In the genomic region with DNA sequence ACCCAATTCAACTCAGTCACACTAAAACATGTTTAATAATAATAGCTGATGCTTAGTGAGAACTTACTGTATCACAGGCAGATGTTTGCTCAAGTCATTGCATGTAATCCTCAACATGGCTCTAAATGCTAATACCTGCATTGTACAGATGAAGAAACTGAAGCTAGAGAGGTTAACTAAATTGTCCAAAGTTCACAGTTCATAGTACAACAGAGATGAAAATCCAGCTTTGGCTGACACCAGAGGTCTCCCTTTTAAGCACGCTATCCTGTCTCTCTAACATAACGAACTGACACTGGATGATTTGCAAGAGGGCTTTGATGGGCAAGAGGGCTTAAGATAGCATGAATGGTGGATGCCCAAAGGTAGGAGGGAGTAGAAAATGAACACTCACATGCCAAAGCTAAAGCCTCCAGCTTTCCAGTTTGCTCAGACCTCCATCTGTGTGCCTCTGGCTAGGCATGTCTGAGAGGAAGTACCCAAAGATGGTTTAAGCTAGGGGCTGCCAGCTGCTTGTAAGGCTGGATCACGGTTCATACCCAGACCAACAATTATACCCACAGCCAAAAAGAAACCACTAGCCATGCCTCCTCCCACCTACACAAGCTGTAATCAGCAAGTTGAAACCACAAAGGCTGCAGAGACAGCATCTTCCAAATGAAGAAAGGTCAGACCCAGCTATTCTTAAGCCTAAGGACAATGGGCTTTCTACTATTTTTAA, we compare ENCODE assay signal across 15 cellular contexts.
DNase-seq lines count a peak whose midpoint lies in the region; ATAC-seq, FAIRE-seq and TF ChIP-seq lines count a peak whose summit lies in the region.
"Had no signal": no experiment of that assay in that cellular context is flagged by ENCODE, and none has a peak within 500 bp of the region (broad histone marks: within the 10 kb centered on the region; RNA-seq: fewer than 3 reads in every experiment).

No MANE protein-coding gene starts in this region.

- no peak for FAIRE-seq in astrocyte (lab: Jason Lieb, UNC)

- TF ChIP-seq CTCF in astrocyte (IDR thresholded peaks at IDR 0.05; ENCODE audit: insufficient read depth, low read depth, low read length), result no peak

- peak overlapping the region; percentile 54 for H3K27ac Mint-ChIP-seq in activated CD8-positive, alpha-beta memory T cell treated with anti-CD3 and anti-CD28 coated beads, Interleukin-2, amount 10 ng/mL, durations not matched to agents 7 days and 5 days
- H3K27ac Mint-ChIP-seq in astrocyte (ENCODE audit: unreplicated experiment), result no peak overlapping the region
- H3K27ac Mint-ChIP-seq: activated naive CD4-positive, alpha-beta T cell treated with anti-CD3 and anti-CD28 coated beads, Interleukin-2, amount 10 ng/mL, durations not matched to agents 7 days and 5 days had no signal

- no peaks in the 10 kb centered on the region for H3K9me3 Mint-ChIP-seq in activated CD8-positive, alpha-beta memory T cell treated with anti-CD3 and anti-CD28 coated beads, Interleukin-2, amount 10 ng/mL, durations not matched to agents 7 days and 5 days (ENCODE audit: low read depth)
- H3K9me3 Mint-ChIP-seq in astrocyte (ENCODE audit: unreplicated experiment), result peaks cover 1% of the 10 kb centered on the region
- H3K9me3 Mint-ChIP-seq: activated naive CD4-positive, alpha-beta T cell treated with anti-CD3 and anti-CD28 coated beads, Interleukin-2, amount 10 ng/mL, durations not matched to agents 7 days and 5 days had no signal

- no peaks in the 10 kb centered on the region for H3K79me2 ChIP-seq in astrocyte (ENCODE audit: insufficient read depth, low read length)

- H3K4me2 ChIP-seq in astrocyte (ENCODE audit: low read length), result peak overlapping the region; percentile 1

- H3K27me3 Mint-ChIP-seq in activated CD8-positive, alpha-beta memory T cell treated with anti-CD3 and anti-CD28 coated beads, Interleukin-2, amount 10 ng/mL, durations not matched to agents 7 days and 5 days, result no peaks in the 10 kb centered on the region
- H3K27me3 Mint-ChIP-seq in astrocyte (ENCODE audit: low read depth, unreplicated experiment), result no peaks in the 10 kb centered on the region
- H3K27me3 Mint-ChIP-seq: activated naive CD4-positive, alpha-beta T cell treated with anti-CD3 and anti-CD28 coated beads, Interleukin-2, amount 10 ng/mL, durations not matched to agents 7 days and 5 days had no signal

- CTCF ChIA-PET in activated CD8-positive, alpha-beta memory T cell treated with anti-CD3 and anti-CD28 coated beads, Interleukin-2, amount 10 ng/mL, durations not matched to agents 7 days and 5 days (lab: Charles Lee), result interaction anchor here (0.9 to 3.1 kb wide), 7 partner anchors 8 to 277 kb away, joined by 3 to 25 read pairs (median 4); no protein-coding TSS in a partner anchor

- peaks cover 16% of the 10 kb centered on the region for H3K4me1 ChIP-seq in astrocyte (ENCODE audit: insufficient read depth, low read length)
- H3K4me1 ChIP-seq: upper lobe of right lung had no signal

- H3K27me3 ChIP-seq in astrocyte (ENCODE audit: insufficient read depth, low read length), result no peaks in the 10 kb centered on the region

- H3K9ac ChIP-seq in astrocyte (ENCODE audit: low read length), result no peak overlapping the region

- H3K4me1 Mint-ChIP-seq in activated CD8-positive, alpha-beta memory T cell treated with anti-CD3 and anti-CD28 coated beads, Interleukin-2, amount 10 ng/mL, durations not matched to agents 7 days and 5 days, result peaks cover 63% of the 10 kb centered on the region
- H3K4me1 Mint-ChIP-seq in astrocyte (ENCODE audit: low read depth, unreplicated experiment), result peaks cover 31% of the 10 kb centered on the region

- H3K9me3 ChIP-seq in astrocyte (ENCODE audit: insufficient read depth, low read depth, low read length), result no peaks in the 10 kb centered on the region
- H3K9me3 ChIP-seq: upper lobe of right lung had no signal

- DNase-seq in activated CD8-positive, alpha-beta memory T cell treated with anti-CD3 and anti-CD28 coated beads, Interleukin-2, amount 10 ng/mL, durations not matched to agents 7 days and 5 days, result peak; percentile 78
- no peak for DNase-seq in activated CD8-positive, alpha-beta memory T cell treated with anti-CD3 and anti-CD28 coated beads for 24 hours
- DNase-seq in MV-4-11 (lab: John Stamatoyannopoulos, UW), result peak; percentile 68
- peak; percentile 73 for DNase-seq in astrocyte (ENCODE audit: low read depth)
- DNase-seq in stimulated activated naive CD8-positive, alpha-beta T cell treated with anti-CD3 and anti-CD28 coated beads, Interleukin-15, Interleukin-2, amounts not matched to agents 100 U/mL and 50 U/mL, for 24 hours, result no peak
- DNase-seq in cerebellar cortex (ENCODE audit: low spot score), result no peak
- no peak for DNase-seq in superior temporal gyrus (ENCODE audit: extremely low spot score)
- DNase-seq: ACHN; activated naive CD4-positive, alpha-beta T cell treated with anti-CD3 and anti-CD28 coated beads, Interleukin-2, amount 10 ng/mL, durations not matched to agents 7 days and 5 days; DMS53; mammary epithelial cell; NCI-H187; upper lobe of right lung had no signal

- no peak overlapping the region for H3K4me3 ChIP-seq in astrocyte (ENCODE audit: insufficient read depth, low read depth, low read length)
- H3K4me3 ChIP-seq: upper lobe of right lung had no signal

- H3K27ac ChIP-seq in astrocyte (ENCODE audit: low read depth, low read length), result no peak overlapping the region
- H3K27ac ChIP-seq: upper lobe of right lung had no signal

- H3K36me3 ChIP-seq in astrocyte (ENCODE audit: insufficient read depth, low read length), result no peaks in the 10 kb centered on the region
- H3K36me3 ChIP-seq: upper lobe of right lung had no signal

- peaks cover 2% of the 10 kb centered on the region for H3K36me3 Mint-ChIP-seq in activated CD8-positive, alpha-beta memory T cell treated with anti-CD3 and anti-CD28 coated beads, Interleukin-2, amount 10 ng/mL, durations not matched to agents 7 days and 5 days
- no peaks in the 10 kb centered on the region for H3K36me3 Mint-ChIP-seq in astrocyte (ENCODE audit: low read depth, unreplicated experiment)
- H3K36me3 Mint-ChIP-seq: activated naive CD4-positive, alpha-beta T cell treated with anti-CD3 and anti-CD28 coated beads, Interleukin-2, amount 10 ng/mL, durations not matched to agents 7 days and 5 days had no signal

- peak; percentile 79 for ATAC-seq in activated CD8-positive, alpha-beta memory T cell treated with anti-CD3 and anti-CD28 coated beads, Interleukin-2, amount 10 ng/mL, durations not matched to agents 7 days and 5 days
- peak; percentile 83 for ATAC-seq in stimulated activated naive CD8-positive, alpha-beta T cell treated with anti-CD3 and anti-CD28 coated beads, Interleukin-15, Interleukin-2, amounts not matched to agents 100 U/mL and 50 U/mL, for 24 hours
- ATAC-seq in GM19455 (IDR thresholded peaks at IDR 0.05; ENCODE audit: unreplicated experiment), result no peak
- ATAC-seq: HCT116, upper lobe of right lung had no signal

- peak overlapping the region; percentile 25 for H2AFZ ChIP-seq in astrocyte (ENCODE audit: low read depth, low read length)

- no peak overlapping the region for H3K4me3 Mint-ChIP-seq in activated CD8-positive, alpha-beta memory T cell treated with anti-CD3 and anti-CD28 coated beads, Interleukin-2, amount 10 ng/mL, durations not matched to agents 7 days and 5 days
- no peak overlapping the region for H3K4me3 Mint-ChIP-seq in astrocyte (ENCODE audit: unreplicated experiment)
- H3K4me3 Mint-ChIP-seq: activated naive CD4-positive, alpha-beta T cell treated with anti-CD3 and anti-CD28 coated beads, Interleukin-2, amount 10 ng/mL, durations not matched to agents 7 days and 5 days had no signal

- H4K20me1 ChIP-seq in astrocyte (ENCODE audit: insufficient read depth, low read length), result no peaks in the 10 kb centered on the region

Comparison
In these comparisons a context has a peak if more than half of its experiments do, and no peak if none do; other contexts are left out.
1. DNase-seq: peak in activated CD8-positive, alpha-beta memory T cell treated with anti-CD3 and anti-CD28 coated beads, Interleukin-2, amount 10 ng/mL, durations not matched to agents 7 days and 5 days (single experiment), MV-4-11 (single experiment) and astrocyte (single experiment); none in activated CD8-positive, alpha-beta memory T cell treated with anti-CD3 and anti-CD28 coated beads for 24 hours (single experiment), stimulated activated naive CD8-positive, alpha-beta T cell treated with anti-CD3 and anti-CD28 coated beads, Interleukin-15, Interleukin-2, amounts not matched to agents 100 U/mL and 50 U/mL, for 24 hours (single experiment), cerebellar cortex (single experiment) and superior temporal gyrus (single experiment).